In genomic region chr11:14358729-14359439, GRCh38 we compare ENCODE assay signal across 8 cellular contexts. TPM values are rescaled to one million over a fixed set of nuclear protein-coding genes. Genes with fewer than 3 reads are reported as not detected.
DNase-seq lines count a peak whose midpoint lies in the region; ATAC-seq lines count a peak whose summit lies in the region.

TSS of gene RRAS2 (minus strand) at chr11:14359183. CDS start at chr11:14358870, 313 bp downstream.

- H3K9me3 ChIP-seq in Karpas-422 (ENCODE audit: low read length), result no peaks in the 10 kb centered on the region

- H2AFZ ChIP-seq in Karpas-422 (ENCODE audit: low read length), result no peak within 1 kb of the TSS

- intact Hi-C loops in sciatic nerve (cut with DNase I), result no loop called here

- H3K9me2 ChIP-seq in Karpas-422 (replicated peaks; ENCODE audit: insufficient read depth, low read length), result no peaks in the 10 kb centered on the region

- peaks cover 38% of the 10 kb centered on the region for H3K4me1 Mint-ChIP-seq in T-helper 2 cell treated with Interferon-gamma antibody and Interleukin-4, amounts not matched to agents 5 μg/mL and 100 μg/mL, for 36 hours (ENCODE audit: low read depth)

- H4K20me1 ChIP-seq in Karpas-422 (ENCODE audit: insufficient read depth, low read depth, low read length), result no peaks in the 10 kb centered on the region

- no peaks in the 10 kb centered on the region for H3K27me3 ChIP-seq in Karpas-422 (ENCODE audit: low read length)

- DNase-seq in ELR (ENCODE audit: low read depth), result peak; percentile 86
- peak; percentile 82 for DNase-seq in Karpas-422
- peak; percentile 79 for DNase-seq in T-helper 2 cell treated with Interferon-gamma antibody and Interleukin-4, amounts not matched to agents 5 μg/mL and 100 μg/mL, for 36 hours (ENCODE audit: low spot score)
- DNase-seq in anterior cingulate cortex (lab: John Stamatoyannopoulos, UW), result peak in 51 of 58 donors; percentile 14 to 78 (median 42)
- DNase-seq in hepatic stellate cell (ENCODE audit: low spot score), result peak; percentile 74
- DNase-seq in sciatic nerve (ENCODE audit: low spot score), result peak; percentile 81
- DNase-seq in GF-D8 (lab: John Stamatoyannopoulos, UW), result no peak

- H3K4me2 ChIP-seq in Karpas-422 (ENCODE audit: low read depth, low read length, poor library complexity, severe bottlenecking), result peak within 1 kb of the TSS; percentile 67

- peak within 1 kb of the TSS; percentile 66 for H3K4me3 ChIP-seq in Karpas-422 (ENCODE audit: low read length)

- peak within 1 kb of the TSS; percentile 97 for H3K4me3 Mint-ChIP-seq in T-helper 2 cell treated with Interferon-gamma antibody and Interleukin-4, amounts not matched to agents 5 μg/mL and 100 μg/mL, for 36 hours

- no peaks in the 10 kb centered on the region for H3K9me3 Mint-ChIP-seq in T-helper 2 cell treated with Interferon-gamma antibody and Interleukin-4, amounts not matched to agents 5 μg/mL and 100 μg/mL, for 36 hours

- H3K9ac ChIP-seq in Karpas-422 (ENCODE audit: low read length), result peak within 1 kb of the TSS; percentile 56

- no peak within 1 kb of the TSS for H3K27ac ChIP-seq in Karpas-422 (ENCODE audit: low read length)

- peaks cover 16% of the 10 kb centered on the region for H3K27me3 Mint-ChIP-seq in T-helper 2 cell treated with Interferon-gamma antibody and Interleukin-4, amounts not matched to agents 5 μg/mL and 100 μg/mL, for 36 hours (ENCODE audit: low read depth)

- H3K27ac Mint-ChIP-seq in T-helper 2 cell treated with Interferon-gamma antibody and Interleukin-4, amounts not matched to agents 5 μg/mL and 100 μg/mL, for 36 hours, result peak within 1 kb of the TSS; percentile 89

- no peaks in the 10 kb centered on the region for H3K79me2 ChIP-seq in Karpas-422 (ENCODE audit: low read length)

- peaks cover 14% of the 10 kb centered on the region for H3K36me3 Mint-ChIP-seq in T-helper 2 cell treated with Interferon-gamma antibody and Interleukin-4, amounts not matched to agents 5 μg/mL and 100 μg/mL, for 36 hours (ENCODE audit: low read depth)

- H3K36me3 ChIP-seq in Karpas-422 (ENCODE audit: insufficient read depth, low read length), result no peaks in the 10 kb centered on the region

- ATAC-seq in GM21619 (IDR thresholded peaks at IDR 0.05; ENCODE audit: unreplicated experiment) (peak; percentile 86), sciatic nerve (peak; percentile 90)

- peaks cover 7% of the 10 kb centered on the region for H3K4me1 ChIP-seq in Karpas-422 (ENCODE audit: low read length)

RNA-seq across cellular contexts. Expression of gene RRAS2, which starts in this region (rescaled TPM):
- total RNA-seq in Karpas-422 (2014; rRNA removed; shearing (Covaris generic); ENCODE audit: low replicate concordance), result 0.87 and 2.5 TPM in 2 replicates
- total RNA-seq in sciatic nerve, result 23.4 TPM
